Comparison of ENCODE assay signal across 8 cellular contexts in genomic region chr19:42091300-42092266, GRCh38. TPM values are rescaled to one million over a fixed set of nuclear protein-coding genes. Genes with fewer than 3 reads are reported as not detected.
DNase-seq lines count a peak whose midpoint lies in the region; ATAC-seq, FAIRE-seq and TF ChIP-seq lines count a peak whose summit lies in the region.

No MANE protein-coding gene starts in this region.

- POLR2A ChIA-PET in endothelial cell of umbilical vein (lab: Charles Lee) = interaction anchor here (0.6 to 1.4 kb wide), 2 partner anchors 22 to 125 kb away, joined by 3 to 4 read pairs; no protein-coding TSS in a partner anchor

- peaks cover 35% of the 10 kb centered on the region for H3K4me1 ChIP-seq in MM.1S (ENCODE audit: low read length)
- H3K4me1 ChIP-seq in endothelial cell of umbilical vein (ENCODE audit: control insufficient read depth, extremely low read depth, insufficient read depth, low read length) = peaks cover 29% of the 10 kb centered on the region
- peaks cover 0 to 5% of the 10 kb centered on the region in 2 donors for H3K4me1 ChIP-seq in small intestine (ENCODE audit: control insufficient read depth in 2 of 2, insufficient read depth in 1 of 2, low read depth in 1 of 2, low read length in 1 of 2)

- H3K79me2 ChIP-seq in MM.1S (ENCODE audit: low read length) (no peaks in the 10 kb centered on the region), endothelial cell of umbilical vein (ENCODE audit: control insufficient read depth, insufficient read depth, low read length) (no peaks in the 10 kb centered on the region)

- TF ChIP-seq CTCF in MM.1S (IDR thresholded peaks at IDR 0.05; ENCODE audit: low read length) (no peak), endothelial cell of umbilical vein (IDR thresholded peaks at IDR 0.05; ENCODE audit: extremely low read depth in 1 of 2, insufficient read depth in 1 of 2, low read depth in 1 of 2, low read length in 2 of 2) (no peak)

- no peak for ATAC-seq in activated T-cell treated with anti-CD3 and anti-CD28 coated beads, Interleukin-2, amount 50 U/mL, for 4 hours

- H4K20me1 ChIP-seq in MM.1S (ENCODE audit: insufficient read depth, low read length) (no peaks in the 10 kb centered on the region), endothelial cell of umbilical vein (replicated peaks; ENCODE audit: control insufficient read depth, extremely low read depth, insufficient read depth, low read length) (no peaks in the 10 kb centered on the region)

- peaks cover 35% of the 10 kb centered on the region for H3K4me1 Mint-ChIP-seq in activated T-cell treated with anti-CD3 and anti-CD28 coated beads, Interleukin-2, amount 50 U/mL, for 24 hours (ENCODE audit: low read depth)
- peaks cover 28% of the 10 kb centered on the region for H3K4me1 Mint-ChIP-seq in activated T-cell treated with anti-CD3 and anti-CD28 coated beads, Interleukin-2, amount 50 U/mL, for 4 hours (ENCODE audit: low read depth)

- FAIRE-seq in endothelial cell of umbilical vein (lab: Jason Lieb, UNC) = peak; percentile 86
- no peak for FAIRE-seq in small intestine (lab: Jason Lieb, UNC)

- intact Hi-C loops in endothelial cell of umbilical vein (cut with micrococcal nuclease) = loop anchor here (1.0 to 2.0 kb wide), 5 partner anchors 10 to 133 kb away; partner anchors contain the start of genes RABAC1 and ZNF574

- H3K9me3 Mint-ChIP-seq in activated T-cell treated with anti-CD3 and anti-CD28 coated beads, Interleukin-2, amount 50 U/mL, for 24 hours = no peaks in the 10 kb centered on the region
- H3K9me3 Mint-ChIP-seq in activated T-cell treated with anti-CD3 and anti-CD28 coated beads, Interleukin-2, amount 50 U/mL, for 4 hours = no peaks in the 10 kb centered on the region

- H3K36me3 ChIP-seq in MM.1S (replicated peaks; ENCODE audit: insufficient read depth, low read length) (no peaks in the 10 kb centered on the region), endothelial cell of umbilical vein (ENCODE audit: control insufficient read depth in 2 of 2, extremely low read depth in 1 of 2, insufficient read depth in 2 of 2, low read length in 2 of 2) (no peaks in the 10 kb centered on the region), small intestine (ENCODE audit: control insufficient read depth in 2 of 2, insufficient read depth in 2 of 2, low read length in 2 of 2) (no peaks in the 10 kb centered on the region)

- no peak overlapping the region for H3K4me3 Mint-ChIP-seq in activated T-cell treated with anti-CD3 and anti-CD28 coated beads, Interleukin-2, amount 50 U/mL, for 24 hours
- no peak overlapping the region for H3K4me3 Mint-ChIP-seq in activated T-cell treated with anti-CD3 and anti-CD28 coated beads, Interleukin-2, amount 50 U/mL, for 4 hours

- dilution Hi-C loops in endothelial cell of umbilical vein (cut with MboI; ENCODE audit: extremely low pct_ligation_motif_present, low sequenced_read_pairs) = no loop called here

- H2AFZ ChIP-seq in MM.1S (ENCODE audit: low read length) (0 out of 2 replicates have a peak overlapping the region, but pooled peaks have one; percentile 45), endothelial cell of umbilical vein (ENCODE audit: low read depth, low read length) (no peak overlapping the region)

- H3K27ac Mint-ChIP-seq in activated T-cell treated with anti-CD3 and anti-CD28 coated beads, Interleukin-2, amount 50 U/mL, for 24 hours = peak overlapping the region; percentile 61

- no peak for DNase-seq in activated T-cell treated with anti-CD3 and anti-CD28 coated beads, Interleukin-2, amount 50 U/mL, for 24 hours
- no peak for DNase-seq in activated T-cell treated with anti-CD3 and anti-CD28 coated beads, Interleukin-2, amount 50 U/mL, for 4 hours
- no peak for DNase-seq in MM.1S
- peak; percentile 67 for DNase-seq in endothelial cell of umbilical vein (ENCODE audit: low read depth, low spot score)
- peak; percentile 63 for DNase-seq in small intestine
- no peak for DNase-seq in CD1c-positive myeloid dendritic cell (ENCODE audit: extremely low spot score)
- no peak for DNase-seq in HCEC 1CT
- DNase-seq in NCI-H2196 (lab: John Stamatoyannopoulos, UW; ENCODE audit: unreplicated experiment) = no peak

- peak overlapping the region; percentile 39 for H3K4me3 ChIP-seq in MM.1S (ENCODE audit: low read length)
- no peak overlapping the region for H3K4me3 ChIP-seq in endothelial cell of umbilical vein (replicated peaks in 1 of 3; ENCODE audit: insufficient read depth in 1 of 3, low read depth in 1 of 3, low read length in 3 of 3)
- H3K4me3 ChIP-seq in small intestine (ENCODE audit: low read depth in 1 of 2, low read length in 2 of 2) = no peak overlapping the region

- H3K27me3 Mint-ChIP-seq in activated T-cell treated with anti-CD3 and anti-CD28 coated beads, Interleukin-2, amount 50 U/mL, for 24 hours = no peaks in the 10 kb centered on the region
- H3K27me3 Mint-ChIP-seq in activated T-cell treated with anti-CD3 and anti-CD28 coated beads, Interleukin-2, amount 50 U/mL, for 4 hours (ENCODE audit: low read depth) = no peaks in the 10 kb centered on the region

- H3K4me2 ChIP-seq in MM.1S (ENCODE audit: low read depth, low read length) (peak overlapping the region; percentile 98), endothelial cell of umbilical vein (ENCODE audit: insufficient read depth, low read length) (no peak overlapping the region)

- peaks cover 20% of the 10 kb centered on the region for H3F3A ChIP-seq in MM.1S (ENCODE audit: insufficient read depth, low read length)

- 47 to 71% (median 68%) methylated on average over 24 to 29 of the region's 29 CpGs for WGBS in small intestine, 3 donors

- H3K9me3 ChIP-seq in MM.1S (replicated peaks; ENCODE audit: insufficient read depth, low read length) (no peaks in the 10 kb centered on the region), endothelial cell of umbilical vein (replicated peaks; ENCODE audit: control insufficient read depth, insufficient read depth, low read length) (no peaks in the 10 kb centered on the region), small intestine (ENCODE audit: control insufficient read depth, low read depth) (no peaks in the 10 kb centered on the region)

- peak overlapping the region; percentile 81; the same call in 1 of the 2 replicates for H3K27ac ChIP-seq in MM.1S (ENCODE audit: low read length)
- no peak overlapping the region for H3K27ac ChIP-seq in endothelial cell of umbilical vein (ENCODE audit: insufficient read depth, low read depth, low read length)
- no peak overlapping the region for H3K27ac ChIP-seq in small intestine (ENCODE audit: low read depth in 1 of 2, low read length in 1 of 2)

- H3K9ac ChIP-seq in MM.1S (ENCODE audit: low read length) = peak overlapping the region; percentile 58; the same call in 1 of the 2 replicates
- H3K9ac ChIP-seq in endothelial cell of umbilical vein (replicated peaks; ENCODE audit: extremely low read depth, insufficient read depth, low read length) = no peak overlapping the region

- H3K36me3 Mint-ChIP-seq in activated T-cell treated with anti-CD3 and anti-CD28 coated beads, Interleukin-2, amount 50 U/mL, for 24 hours (ENCODE audit: low read depth) = peaks cover 52% of the 10 kb centered on the region
- peaks cover 35% of the 10 kb centered on the region for H3K36me3 Mint-ChIP-seq in activated T-cell treated with anti-CD3 and anti-CD28 coated beads, Interleukin-2, amount 50 U/mL, for 4 hours (ENCODE audit: insufficient read depth)

- CTCF ChIA-PET in endothelial cell of umbilical vein (lab: Charles Lee) = interaction anchor here (0.6 to 1.4 kb wide), 11 partner anchors 9 to 338 kb away, joined by 3 to 17 read pairs (median 5); no protein-coding TSS in a partner anchor

- TF ChIP-seq POLR2A in endothelial cell of umbilical vein (IDR thresholded peaks at IDR 0.05; ENCODE audit: low read depth, low read length) = no peak

- H3K9me2 ChIP-seq in MM.1S (replicated peaks; ENCODE audit: insufficient read depth, low read length) = no peaks in the 10 kb centered on the region

- no TSS peak for BruUV-seq in endothelial cell of umbilical vein (replicated peaks; lab: Mats Ljungman, UMichigan)

- no peaks in the 10 kb centered on the region for H3K9me1 ChIP-seq in endothelial cell of umbilical vein (replicated peaks; ENCODE audit: control insufficient read depth, extremely low read depth, insufficient read depth, low read length)

- no peaks in the 10 kb centered on the region for H3K27me3 ChIP-seq in MM.1S (replicated peaks; ENCODE audit: insufficient read depth, low read length)
- H3K27me3 ChIP-seq in endothelial cell of umbilical vein (ENCODE audit: control insufficient read depth in 2 of 2, insufficient read depth in 2 of 2, low read length in 2 of 2) = no peaks in the 10 kb centered on the region
- H3K27me3 ChIP-seq in small intestine (ENCODE audit: control insufficient read depth in 2 of 2, insufficient read depth in 2 of 2, low read length in 2 of 2) = no peaks in the 10 kb centered on the region

RNA-seq across cellular contexts. Expression of gene ZNF574, which starts 15.6 kb away (rescaled TPM):
- 10 to 100 TPM; 19.9 to 20.7 (median 20.6) TPM for total RNA-seq in activated T-cell treated with anti-CD3 and anti-CD28 coated beads, Interleukin-2, amount 50 U/mL, for 4 hours
- 14.0 and 15.3 TPM in 2 replicates for total RNA-seq in endothelial cell of umbilical vein
- polyA plus RNA-seq in endothelial cell of umbilical vein (13.6 and 20.3 TPM in 2 replicates), small intestine (1 to 10 TPM; 4.5 to 8.4 (median 6.5) TPM)
- 6.8 and 7.7 TPM in 2 replicates for polyA plus RNA-seq in endothelial cell of umbilical vein (2011; cell fraction: cytosol; rRNA removed)
- polyA plus RNA-seq in endothelial cell of umbilical vein (2011; cell fraction: nucleus; rRNA removed) = 7.2 and 7.8 TPM in 2 replicates
- 6.9 and 9.4 TPM in 2 replicates for polyA plus RNA-seq in endothelial cell of umbilical vein (2012)
- polyA minus RNA-seq in endothelial cell of umbilical vein = 19.3 and 21.3 TPM in 2 replicates
- 15.4 TPM for polyA minus RNA-seq in endothelial cell of umbilical vein (2011; cell fraction: cytosol; rRNA and poly(A)+ RNA removed)
- 9.0 and 10.7 TPM in 2 replicates for polyA minus RNA-seq in endothelial cell of umbilical vein (2011; cell fraction: nucleus; rRNA and poly(A)+ RNA removed)

RNA-seq across cellular contexts. Expression of gene GRIK5, which starts 21.6 kb away (rescaled TPM):
- total RNA-seq in activated T-cell treated with anti-CD3 and anti-CD28 coated beads, Interleukin-2, amount 50 U/mL, for 4 hours = 1 to 10 TPM in 1 of 3 donors, under 1 TPM in 2; 0.49 to 1.1 (median 0.61) TPM
- 0.53 and 2.2 TPM in 2 replicates for total RNA-seq in endothelial cell of umbilical vein
- polyA plus RNA-seq in endothelial cell of umbilical vein (0.80 and 1.0 TPM in 2 replicates), small intestine (1 to 10 TPM in 1 of 3 donors, under 1 TPM in 1, not detected in 1; 0.27 to 1.6 TPM)
- 0.72 and 0.97 TPM in 2 replicates for polyA plus RNA-seq in endothelial cell of umbilical vein (2011; cell fraction: cytosol; rRNA removed)
- polyA plus RNA-seq in endothelial cell of umbilical vein (2011; cell fraction: nucleus; rRNA removed) = 1.8 and 2.9 TPM in 2 replicates
- polyA plus RNA-seq in endothelial cell of umbilical vein (2012) = 0.23 and 0.25 TPM in 2 replicates
- 0.49 and 1.3 TPM in 2 replicates for polyA minus RNA-seq in endothelial cell of umbilical vein
- not detected for polyA minus RNA-seq in endothelial cell of umbilical vein (2011; cell fraction: cytosol; rRNA and poly(A)+ RNA removed)
- 0.63 and 1.1 TPM in 2 replicates for polyA minus RNA-seq in endothelial cell of umbilical vein (2011; cell fraction: nucleus; rRNA and poly(A)+ RNA removed)

RNA-seq across cellular contexts. Expression of gene POU2F2, which starts 40.7 kb away (rescaled TPM):
- 100 to 1,000 TPM in 1 of 3 donors, 10 to 100 TPM in 2; 83.9 to 123 (median 85.7) TPM for total RNA-seq in activated T-cell treated with anti-CD3 and anti-CD28 coated beads, Interleukin-2, amount 50 U/mL, for 4 hours
- 3.2 and 4.0 TPM in 2 replicates for total RNA-seq in endothelial cell of umbilical vein
- polyA plus RNA-seq in endothelial cell of umbilical vein = 3.7 and 4.1 TPM in 2 replicates
- 1.2 and 1.7 TPM in 2 replicates for polyA plus RNA-seq in endothelial cell of umbilical vein (2011; cell fraction: cytosol; rRNA removed)
- 3.4 and 3.7 TPM in 2 replicates for polyA plus RNA-seq in endothelial cell of umbilical vein (2011; cell fraction: nucleus; rRNA removed)
- 2.0 and 2.8 TPM in 2 replicates for polyA plus RNA-seq in endothelial cell of umbilical vein (2012)
- polyA minus RNA-seq in endothelial cell of umbilical vein = 1.2 and 2.5 TPM in 2 replicates
- polyA minus RNA-seq in endothelial cell of umbilical vein (2011; cell fraction: cytosol; rRNA and poly(A)+ RNA removed) = not detected
- polyA minus RNA-seq in endothelial cell of umbilical vein (2011; cell fraction: nucleus; rRNA and poly(A)+ RNA removed) = 0.87 and 4.2 TPM in 2 replicates
- polyA plus RNA-seq in small intestine = 1 to 10 TPM in 2 of 3 donors, under 1 TPM in 1; 0.45 to 2.1 (median 1.6) TPM

Comparison
In these comparisons a context has a peak if more than half of its experiments do, and no peak if none do; other contexts are left out.
1. DNase-seq: peak in endothelial cell of umbilical vein (single experiment) and small intestine (single experiment); none in activated T-cell treated with anti-CD3 and anti-CD28 coated beads, Interleukin-2, amount 50 U/mL, for 24 hours (single experiment), activated T-cell treated with anti-CD3 and anti-CD28 coated beads, Interleukin-2, amount 50 U/mL, for 4 hours (single experiment), MM.1S (single experiment), CD1c-positive myeloid dendritic cell (single experiment), HCEC 1CT (single experiment) and NCI-H2196 (single experiment).
2. RNA of gene POU2F2, which starts 40.7 kb away (total RNA-seq): 83.9 to 123 TPM in activated T-cell treated with anti-CD3 and anti-CD28 coated beads, Interleukin-2, amount 50 U/mL, for 4 hours; 3.2 to 4.0 TPM in endothelial cell of umbilical vein; every median in the first group is over 10 times any median in the second.